2 cellular contexts compared by ENCODE assay signal in the genomic region with DNA sequence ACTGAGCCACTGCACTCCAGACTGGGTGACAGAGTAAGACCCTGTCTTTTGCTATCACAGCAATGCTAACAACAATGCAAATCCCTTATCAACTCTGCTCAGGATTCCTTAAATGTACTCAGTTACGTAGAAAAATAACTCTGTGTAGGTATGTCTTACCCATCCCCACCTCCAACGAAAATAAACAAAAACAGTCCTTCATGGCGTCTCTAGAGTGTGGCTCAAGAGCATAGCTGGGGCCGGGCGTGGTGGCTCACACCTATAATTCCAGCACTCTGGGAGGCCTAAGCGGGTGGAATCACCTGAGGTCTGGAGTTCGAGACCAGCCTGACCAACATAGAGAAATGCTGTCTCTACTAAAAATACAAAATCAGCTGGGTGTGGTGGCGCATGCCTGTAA.
TF ChIP-seq lines count a peak whose summit lies in the region.

No MANE protein-coding gene starts in this region.

TF ChIP-seq in WTC11, 78 proteins besides CTCF, POLR2A, EP300 and RAD21:
- TF ChIP-seq OVOL2 (CRISPR knock-in tag; IDR thresholded peaks at IDR 0.05; ENCODE audit: borderline replicate concordance): no peak
- TF ChIP-seq, protein P1, sequence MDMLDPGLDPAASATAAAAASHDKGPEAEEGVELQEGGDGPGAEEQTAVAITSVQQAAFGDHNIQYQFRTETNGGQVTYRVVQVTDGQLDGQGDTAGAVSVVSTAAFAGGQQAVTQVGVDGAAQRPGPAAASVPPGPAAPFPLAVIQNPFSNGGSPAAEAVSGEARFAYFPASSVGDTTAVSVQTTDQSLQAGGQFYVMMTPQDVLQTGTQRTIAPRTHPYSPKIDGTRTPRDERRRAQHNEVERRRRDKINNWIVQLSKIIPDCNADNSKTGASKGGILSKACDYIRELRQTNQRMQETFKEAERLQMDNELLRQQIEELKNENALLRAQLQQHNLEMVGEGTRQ (CRISPR knock-in tag; IDR thresholded peaks at IDR 0.05): no peak

TF ChIP-seq in HepG2, 621 proteins besides CTCF, POLR2A, EP300 and RAD21:
- no peak for TF ChIP-seq ZNF567 (CRISPR knock-in tag; IDR thresholded peaks at IDR 0.05; ENCODE audit: borderline replicate concordance)
- TF ChIP-seq RBM22 (optimal IDR thresholded peaks at IDR 0.05; ENCODE audit: low read length): peak; percentile 55
- TF ChIP-seq CERS6 (CRISPR knock-in tag; IDR thresholded peaks at IDR 0.05): no peak
- no peak for TF ChIP-seq ETV6 (CRISPR knock-in tag; conservative IDR thresholded peaks at IDR 0.05)
- TF ChIP-seq PCBP1 (IDR thresholded peaks at IDR 0.05; ENCODE audit: borderline replicate concordance, low read depth, low read length): no peak
